In the genomic region with DNA sequence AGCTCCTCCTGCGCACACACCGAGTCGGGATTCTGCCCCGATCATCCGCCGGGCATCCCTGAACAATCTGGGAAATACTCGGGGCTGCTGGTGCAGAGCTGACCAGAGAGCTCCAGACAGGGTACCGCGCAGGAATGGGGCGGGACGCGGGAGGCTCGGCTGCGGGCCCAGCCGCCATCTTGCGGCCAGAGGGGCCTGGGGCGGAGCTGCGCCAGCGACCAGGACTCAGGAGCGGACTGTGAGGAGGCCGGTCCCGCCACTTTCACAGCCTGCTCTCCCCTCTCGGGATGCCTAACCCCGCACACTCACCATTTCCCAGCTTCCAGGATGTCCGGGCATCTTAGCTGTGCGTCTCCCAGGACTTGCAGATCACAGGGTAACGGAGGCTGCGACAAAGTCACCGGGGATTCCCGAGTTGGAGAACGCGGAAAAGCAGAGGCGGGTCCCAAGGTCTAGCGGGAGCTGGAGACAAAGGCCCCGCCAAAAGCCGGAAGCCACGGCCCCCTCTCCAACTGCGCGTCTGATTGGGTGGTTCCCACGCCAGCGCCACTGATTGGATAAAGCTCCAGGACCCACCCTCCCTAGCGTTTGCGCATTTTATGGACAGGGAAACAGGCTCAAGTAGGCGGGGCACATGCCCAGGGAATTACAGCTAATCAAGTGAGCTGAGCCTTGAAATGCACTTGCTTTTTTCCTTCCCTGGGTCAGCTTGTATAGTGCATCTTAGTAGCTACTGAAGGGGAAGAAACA, we compare ENCODE assay signal across 8 cellular contexts. TPM values are rescaled to one million over a fixed set of nuclear protein-coding genes. Genes with fewer than 3 reads are reported as not detected.
DNase-seq lines count a peak whose midpoint lies in the region; ATAC-seq, FAIRE-seq and TF ChIP-seq lines count a peak whose summit lies in the region.

No MANE protein-coding gene starts in this region.

- in situ Hi-C loops in GM13977 (cut with MboI; ENCODE audit: low pct_unique_long_range_greater_than_20kb, low sequenced_read_pairs, unreplicated experiment), result no loop called here

- H3K27me3 Mint-ChIP-seq in chondrocyte (ENCODE audit: low read depth), result no peaks in the 10 kb centered on the region

- H2AFZ ChIP-seq in keratinocyte (ENCODE audit: control insufficient read depth, low read length), result peak overlapping the region; percentile 99

- no peaks in the 10 kb centered on the region for H3K9me1 ChIP-seq in keratinocyte (ENCODE audit: control insufficient read depth, extremely low read depth, insufficient read depth, low read length)

- H3K79me2 ChIP-seq in keratinocyte (ENCODE audit: control insufficient read depth, insufficient read depth, low read length), result no peaks in the 10 kb centered on the region

- H3K36me3 Mint-ChIP-seq in chondrocyte (ENCODE audit: low read depth), result peaks cover 8% of the 10 kb centered on the region

- H3K27ac Mint-ChIP-seq in chondrocyte (ENCODE audit: unreplicated experiment), result peak overlapping the region; percentile 95

- peak overlapping the region; percentile 36 for H3K27ac ChIP-seq in keratinocyte (ENCODE audit: control insufficient read depth, insufficient read depth, low read length)

- TF ChIP-seq CTCF in GM13977 (IDR thresholded peaks at IDR 0.05; ENCODE audit: extremely low read depth, insufficient read depth, missing control alignments), result no peak
- TF ChIP-seq CTCF in chondrocyte (IDR thresholded peaks at IDR 0.05), result peak; percentile 35
- no peak for TF ChIP-seq CTCF in keratinocyte (optimal IDR thresholded peaks at IDR 0.05 in 1 of 3, IDR thresholded peaks at IDR 0.05 in 1 of 3, conservative IDR thresholded peaks at IDR 0.05 in 1 of 3; ENCODE audit: extremely low read depth in 1 of 3, insufficient read depth in 2 of 3, low read length in 3 of 3)

- peaks cover 5% of the 10 kb centered on the region for H3K9me3 Mint-ChIP-seq in chondrocyte (ENCODE audit: low read depth)

- peaks cover 0 to 3% of the 10 kb centered on the region in 2 experiments for H3K36me3 ChIP-seq in keratinocyte (ENCODE audit: control insufficient read depth in 2 of 2, extremely low read depth in 1 of 2, insufficient read depth in 2 of 2, low read length in 2 of 2)

- H3K9ac ChIP-seq in keratinocyte (ENCODE audit: control insufficient read depth, extremely low read depth, insufficient read depth, low read length), result peak overlapping the region; percentile 78

- peaks cover 3% of the 10 kb centered on the region for H3K9me3 ChIP-seq in keratinocyte (ENCODE audit: control insufficient read depth, low read depth, low read length)

- peak overlapping the region; percentile 62 for H3K4me2 ChIP-seq in keratinocyte (ENCODE audit: control insufficient read depth, extremely low read depth, insufficient read depth, low read depth, low read length)

- DNase-seq in GM13977 (ENCODE audit: low spot score) (peak; percentile 89), NCI-H2107 treated with DMSO at 0.1 percent for 48 hours (lab: John Stamatoyannopoulos, UW; ENCODE audit: unreplicated experiment) (peak; percentile 83), chondrocyte (ENCODE audit: low spot score) (peak; percentile 97), keratinocyte (ENCODE audit: low read depth, low spot score) (peak; percentile 35), RKO (ENCODE audit: low spot score) (no peak)
- peak; percentile 88 to 89 for DNase-seq in activated CD4-positive, alpha-beta T cell treated with anti-CD3 and anti-CD28 coated beads for 24 hours (ENCODE audit: low read depth in 2 of 2)
- peak; percentile 83 for DNase-seq in stimulated activated CD4-positive, alpha-beta T cell treated with anti-CD3 and anti-CD28 coated beads, Interleukin-12 subunit alpha, Interleukin-12 subunit beta, amount 100 ng/mL, for 4 hours

- no peaks in the 10 kb centered on the region for H3K27me3 ChIP-seq in keratinocyte (ENCODE audit: control insufficient read depth, extremely low read depth, insufficient read depth, low read length)

- peak; percentile 97 for ATAC-seq in HG02884 (IDR thresholded peaks at IDR 0.05; ENCODE audit: unreplicated experiment)

- H3K4me1 ChIP-seq in keratinocyte (ENCODE audit: control insufficient read depth, extremely low read depth, insufficient read depth, low read length), result peaks cover 5% of the 10 kb centered on the region

- H4K20me1 ChIP-seq in keratinocyte (ENCODE audit: control insufficient read depth, extremely low read depth, insufficient read depth, low read length), result no peaks in the 10 kb centered on the region

- peak overlapping the region; percentile 54 to 81 (median 73) for H3K4me3 ChIP-seq in keratinocyte (ENCODE audit: control insufficient read depth in 2 of 3, extremely low read depth in 1 of 3, insufficient read depth in 2 of 3, low read depth in 1 of 3, low read length in 3 of 3)

- dilution Hi-C loops in keratinocyte (cut with MboI; ENCODE audit: extremely low pct_ligation_motif_present, low sequenced_read_pairs), result no loop called here

- H3K4me1 Mint-ChIP-seq in chondrocyte (ENCODE audit: low read depth), result peaks cover 29% of the 10 kb centered on the region

- H3K4me3 Mint-ChIP-seq in chondrocyte (ENCODE audit: unreplicated experiment), result peak overlapping the region; percentile 92

- FAIRE-seq in keratinocyte (lab: Jason Lieb, UNC), result peak; percentile 23

RNA-seq across cellular contexts. Expression of a gene that starts 15.8 kb away (rescaled TPM):
- 7.9 to 25.0 TPM (median 9.2 TPM) in 3 replicates for total RNA-seq in chondrocyte
- 2.7 to 3.3 TPM (median 2.9 TPM) in 3 replicates for polyA plus RNA-seq in keratinocyte
- 1.3 TPM for polyA plus RNA-seq in keratinocyte (2011; ENCODE audit: low read depth)
- polyA plus RNA-seq in keratinocyte (2011; cell fraction: cytosol; rRNA removed), result 0.58 and 1.6 TPM in 2 replicates
- polyA plus RNA-seq in keratinocyte (2011; cell fraction: nucleus; rRNA removed), result 5.8 and 6.0 TPM in 2 replicates
- 1.2 and 2.2 TPM in 2 replicates for polyA plus RNA-seq in keratinocyte (2012; ENCODE audit: low replicate concordance)
- polyA minus RNA-seq in keratinocyte, result 2.1 to 7.0 TPM (median 4.8 TPM) in 3 replicates
- polyA minus RNA-seq in keratinocyte (2011; cell fraction: cytosol; rRNA and poly(A)+ RNA removed), result 2.7 TPM
- polyA minus RNA-seq in keratinocyte (2011; cell fraction: nucleus; rRNA and poly(A)+ RNA removed), result 5.8 and 10.7 TPM in 2 replicates
